In the genomic region with DNA sequence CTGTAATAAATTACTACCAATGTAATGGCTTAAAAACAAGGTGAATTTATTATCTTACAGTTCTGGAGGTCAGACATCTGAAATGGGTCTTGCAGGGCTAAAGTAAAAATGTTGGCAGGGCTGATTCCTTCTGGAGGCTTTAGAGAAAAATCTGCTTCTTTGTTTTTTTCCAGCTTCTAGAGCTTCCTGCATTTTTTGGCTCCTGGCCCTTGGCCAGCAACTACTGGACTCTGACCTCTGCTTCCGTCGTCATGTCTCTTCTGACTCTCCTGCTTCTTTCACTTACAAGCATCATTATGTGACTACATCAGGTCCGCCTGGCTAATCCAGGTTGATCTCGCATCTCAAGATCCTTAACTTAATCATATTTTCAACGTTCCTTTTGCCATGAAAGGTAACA, we compare ENCODE assay signal across 14 cellular contexts.
DNase-seq lines count a peak whose midpoint lies in the region; FAIRE-seq and TF ChIP-seq lines count a peak whose summit lies in the region.
"Had no signal": no experiment of that assay in that cellular context is flagged by ENCODE, and none has a peak within 500 bp of the region (broad histone marks: within the 10 kb centered on the region; RNA-seq: fewer than 3 reads in every experiment).

No MANE protein-coding gene starts in this region.

- H3K4me3 ChIP-seq in right atrium auricular region: no peak overlapping the region
- H3K4me3 ChIP-seq: BLaER1, esophagus squamous epithelium had no signal

- H3K9me3 ChIP-seq in right atrium auricular region: no peaks in the 10 kb centered on the region
- H3K9me3 ChIP-seq: BLaER1, esophagus squamous epithelium had no signal

- CTCF ChIA-PET in HEK293T (lab: Yijun Ruan, JAX): interaction anchor here (0.6 kb wide), 1 partner anchor 20 kb away, joined by 3 read pairs; no protein-coding TSS in a partner anchor

- H3K27ac ChIP-seq in right atrium auricular region: no peak overlapping the region
- H3K27ac ChIP-seq: BLaER1, esophagus squamous epithelium had no signal

- POLR2A ChIA-PET in HEK293T (lab: Yijun Ruan, JAX): no interaction called here

- no peak for TF ChIP-seq CTCF in right atrium auricular region (IDR thresholded peaks at IDR 0.05)

- H3K36me3 ChIP-seq in right atrium auricular region: no peaks in the 10 kb centered on the region
- H3K36me3 ChIP-seq: BLaER1, esophagus squamous epithelium had no signal

- H3K4me1 ChIP-seq in right atrium auricular region: no peaks in the 10 kb centered on the region
- H3K4me1 ChIP-seq: BLaER1, esophagus squamous epithelium had no signal

- no peak for FAIRE-seq in GM19239 (lab: Jason Lieb, UNC)
- FAIRE-seq: colon had no signal

- DNase-seq in HCEC 1CT (peak; percentile 12), astrocyte of the hippocampus (ENCODE audit: low read depth, low spot score) (peak; percentile 18), right atrium auricular region (ENCODE audit: low spot score) (peak; percentile 58), renal cortical epithelial cell (ENCODE audit: low read depth) (peak; percentile 29), GM19239 (ENCODE audit: insufficient read length, low spot score) (no peak), HEK293T (ENCODE audit: extremely low spot score) (no peak), anterior cingulate cortex (lab: John Stamatoyannopoulos, UW) (no peak)
- no peak for DNase-seq in activated CD8-positive, alpha-beta memory T cell treated with anti-CD3 and anti-CD28 coated beads, Interleukin-2, amount 50 U/mL, for 48 hours
- DNase-seq: activated CD8-positive, alpha-beta memory T cell treated with anti-CD3 and anti-CD28 coated beads, Interleukin-2, amount 50 U/mL, for 4 hours; activated naive CD4-positive, alpha-beta T cell treated with anti-CD3 and anti-CD28 coated beads, Interleukin-2, amount 50 U/mL, for 16 hours; esophagus squamous epithelium; stimulated activated naive CD8-positive, alpha-beta T cell treated with anti-CD3 and anti-CD28 coated beads, Interleukin-15, amount 100 ng/mL, for 72 hours had no signal

- H3K27me3 ChIP-seq in right atrium auricular region: no peaks in the 10 kb centered on the region
- H3K27me3 ChIP-seq: BLaER1, esophagus squamous epithelium had no signal

TF ChIP-seq in HEK293T, 16 proteins besides CTCF, POLR2A, EP300 and RAD21:
- TF ChIP-seq HDGF (IDR thresholded peaks at IDR 0.05; ENCODE audit: borderline replicate concordance) (no peak), FOXK2 (IDR thresholded peaks at IDR 0.05) (no peak), FOXA1 (IDR thresholded peaks at IDR 0.05) (no peak), NFRKB (IDR thresholded peaks at IDR 0.05) (no peak), BHLHE40 (IDR thresholded peaks at IDR 0.05; ENCODE audit: borderline replicate concordance) (no peak)
- TF ChIP-seq, protein P1, sequence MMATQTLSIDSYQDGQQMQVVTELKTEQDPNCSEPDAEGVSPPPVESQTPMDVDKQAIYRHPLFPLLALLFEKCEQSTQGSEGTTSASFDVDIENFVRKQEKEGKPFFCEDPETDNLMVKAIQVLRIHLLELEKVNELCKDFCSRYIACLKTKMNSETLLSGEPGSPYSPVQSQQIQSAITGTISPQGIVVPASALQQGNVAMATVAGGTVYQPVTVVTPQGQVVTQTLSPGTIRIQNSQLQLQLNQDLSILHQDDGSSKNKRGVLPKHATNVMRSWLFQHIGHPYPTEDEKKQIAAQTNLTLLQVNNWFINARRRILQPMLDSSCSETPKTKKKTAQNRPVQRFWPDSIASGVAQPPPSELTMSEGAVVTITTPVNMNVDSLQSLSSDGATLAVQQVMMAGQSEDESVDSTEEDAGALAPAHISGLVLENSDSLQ (IDR thresholded peaks at IDR 0.05): no peak

Comparison
In these comparisons a context has a peak if more than half of its experiments do, and no peak if none do; other contexts are left out.
1. DNase-seq: peak in HCEC 1CT (single experiment), astrocyte of the hippocampus (single experiment), right atrium auricular region (single experiment) and renal cortical epithelial cell (single experiment); none in GM19239 (single experiment), activated CD8-positive, alpha-beta memory T cell treated with anti-CD3 and anti-CD28 coated beads, Interleukin-2, amount 50 U/mL, for 48 hours (single experiment), HEK293T (single experiment) and anterior cingulate cortex (0 of 58).